Comparison of ENCODE assay signal across 1 cellular context in genomic region chr17:8176197-8176940, GRCh38.
TF ChIP-seq lines count a peak whose summit lies in the region.

TSS of gene TMEM107 (minus strand) at chr17:8176380. CDS start at chr17:8176286, 94 bp downstream.

TF ChIP-seq in K562, 482 proteins besides CTCF, POLR2A, EP300 and RAD21 (continued from another document and continues in another):
- TF ChIP-seq AFF1 (IDR thresholded peaks at IDR 0.05; ENCODE audit: low read depth in 1 of 2, partially characterized antibody in 2 of 2) (no peak), MNT (conservative IDR thresholded peaks at IDR 0.05) (peak in 1 of 2 experiments; percentile 27; a peak in 2 of 4 replicates), ETV6 (IDR thresholded peaks at IDR 0.05; ENCODE audit: borderline replicate concordance in 1 of 2, low read depth in 2 of 2, low read length in 1 of 2) (no peak), ETV6 (CRISPR knock-in tag; IDR thresholded peaks at IDR 0.05; ENCODE audit: borderline replicate concordance) (no peak), DMBX1 (CRISPR knock-in tag; IDR thresholded peaks at IDR 0.05; ENCODE audit: borderline replicate concordance) (no peak), ARHGAP35 (IDR thresholded peaks at IDR 0.05; ENCODE audit: partially characterized antibody) (no peak), JUN (IDR thresholded peaks at IDR 0.05; ENCODE audit: borderline replicate concordance, low read depth, low read length) (no peak), JUN (CRISPR knock-in tag; IDR thresholded peaks at IDR 0.05; ENCODE audit: borderline replicate concordance) (no peak), TCFL5 (CRISPR knock-in tag; conservative IDR thresholded peaks at IDR 0.05) (no peak), RNF2 (IDR thresholded peaks at IDR 0.05) (no peak), FOXP4 (CRISPR knock-in tag; IDR thresholded peaks at IDR 0.05; ENCODE audit: borderline replicate concordance) (no peak), MAFK (IDR thresholded peaks at IDR 0.05; ENCODE audit: low read length) (no peak), ZNF583 (CRISPR knock-in tag; IDR thresholded peaks at IDR 0.05) (no peak), ZNF311 (CRISPR knock-in tag; IDR thresholded peaks at IDR 0.05) (no peak), WHSC1 (IDR thresholded peaks at IDR 0.05; ENCODE audit: low read length) (no peak), ARID1B (IDR thresholded peaks at IDR 0.05) (0 out of 2 replicates have a peak, but pooled peaks have one; percentile 8), ZFPM2 (CRISPR knock-in tag; IDR thresholded peaks at IDR 0.05) (no peak), ZNF133 (CRISPR knock-in tag; IDR thresholded peaks at IDR 0.05) (no peak), MYC (IDR thresholded peaks at IDR 0.05; ENCODE audit: low read depth, low read length) (no peak), MYC (CRISPR knock-in tag; IDR thresholded peaks at IDR 0.05; ENCODE audit: borderline replicate concordance, low read depth) (no peak), BACH1 (tag; IDR thresholded peaks at IDR 0.05) (no peak), GATA2 (CRISPR knock-in tag; IDR thresholded peaks at IDR 0.05) (no peak), PHB2 (IDR thresholded peaks at IDR 0.05; ENCODE audit: low read depth) (no peak), E2F1 (CRISPR knock-in tag; IDR thresholded peaks at IDR 0.05) (0 out of 2 replicates have a peak, but pooled peaks have one; percentile 40), TBP (optimal IDR thresholded peaks at IDR 0.05; ENCODE audit: low read depth, low read length) (no peak), TFAP4 (CRISPR knock-in tag; IDR thresholded peaks at IDR 0.05; ENCODE audit: borderline replicate concordance) (peak; percentile 62; the same call in 1 of the 2 replicates), DPF2 (IDR thresholded peaks at IDR 0.05) (no peak), BRD4 (IDR thresholded peaks at IDR 0.05) (no peak), HNRNPH1 (optimal IDR thresholded peaks at IDR 0.05; ENCODE audit: low read depth, low read length) (no peak), PHF8 (IDR thresholded peaks at IDR 0.05; ENCODE audit: borderline replicate concordance, low read length) (peak; percentile 57; the same call in 1 of the 2 replicates), HES1 (IDR thresholded peaks at IDR 0.05; ENCODE audit: low read depth) (no peak), MXI1 (IDR thresholded peaks at IDR 0.05; ENCODE audit: low read depth, low read length) (peak; percentile 74), ZNF318 (IDR thresholded peaks at IDR 0.05; ENCODE audit: borderline replicate concordance in 1 of 2, low read depth in 1 of 2) (no peak), ZNF785 (CRISPR knock-in tag; IDR thresholded peaks at IDR 0.05) (no peak), E2F6 (IDR thresholded peaks at IDR 0.05; ENCODE audit: borderline replicate concordance in 1 of 2, extremely low read depth in 1 of 2, insufficient read depth in 1 of 2, insufficient read length in 1 of 2, low read depth in 1 of 2, low read length in 1 of 2, poor library complexity in 1 of 2, severe bottlenecking in 1 of 2) (peak; percentile 61 to 76), CBFA2T3 (IDR thresholded peaks at IDR 0.05) (no peak), CTBP1 (IDR thresholded peaks at IDR 0.05; ENCODE audit: borderline replicate concordance) (peak; percentile 41; the same call in 1 of the 2 replicates), TRIM28 (IDR thresholded peaks at IDR 0.05) (no peak)
